ENCODE assay signal across 8 cellular contexts in the genomic region with DNA sequence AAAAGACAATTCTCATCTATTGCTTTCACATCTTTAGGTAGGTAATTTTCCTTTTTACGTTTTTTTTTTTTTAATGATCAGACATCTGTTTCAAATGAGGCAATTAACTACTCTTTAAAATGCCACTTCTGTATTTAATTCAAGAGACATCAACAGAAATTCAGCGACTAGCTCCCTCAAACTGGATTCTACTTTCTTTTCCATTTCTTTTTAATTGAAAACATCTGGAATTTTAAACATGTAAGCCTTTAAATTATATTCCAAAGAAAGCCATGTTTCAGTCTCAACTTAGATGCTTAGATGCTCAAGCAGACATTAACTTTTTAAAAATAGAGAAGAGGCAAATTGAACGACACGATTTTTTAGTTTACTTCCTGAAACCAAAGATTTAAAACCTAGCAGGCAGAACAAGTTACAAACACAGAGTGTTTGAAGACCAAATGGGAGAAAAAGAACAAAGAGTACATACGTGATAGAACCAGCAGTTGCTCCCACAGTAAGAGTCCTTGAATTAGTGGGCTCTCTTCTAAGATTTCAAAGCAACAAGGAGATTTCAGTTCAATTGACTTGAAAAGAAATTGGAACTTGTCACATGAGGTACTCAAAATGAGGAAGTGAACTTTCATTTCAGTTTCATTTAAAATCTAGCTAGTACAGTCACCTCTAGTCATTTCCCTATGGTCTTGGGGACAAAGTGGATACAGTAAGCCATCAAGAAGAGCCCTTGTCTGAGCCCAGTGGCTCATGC. TPM values are rescaled to one million over a fixed set of nuclear protein-coding genes. Genes with fewer than 3 reads are reported as not detected.
DNase-seq lines count a peak whose midpoint lies in the region; ATAC-seq and TF ChIP-seq lines count a peak whose summit lies in the region.

A gene (minus strand): TSS at position 550 of the 748 bp plus-strand sequence. CDS start 1,015 bp downstream, outside the sequence.

- peak within 1 kb of the TSS; percentile 92 for H3K27ac Mint-ChIP-seq in activated CD4-positive, alpha-beta T cell treated with anti-CD3 and anti-CD28 coated beads, Interleukin-2, amount 10 ng/mL, durations not matched to agents 7 days and 5 days
- H3K27ac Mint-ChIP-seq in chondrocyte (ENCODE audit: unreplicated experiment): peak within 1 kb of the TSS; percentile 50

- H3K4me3 ChIP-seq in OCI-LY3 (ENCODE audit: low read length) (peak within 1 kb of the TSS; percentile 82), mononuclear cell (ENCODE audit: low read length) (peak within 1 kb of the TSS; percentile 73)

- H3K9me3 Mint-ChIP-seq in activated CD4-positive, alpha-beta T cell treated with anti-CD3 and anti-CD28 coated beads, Interleukin-2, amount 10 ng/mL, durations not matched to agents 7 days and 5 days: peaks cover 5% of the 10 kb centered on the region
- peaks cover 2% of the 10 kb centered on the region for H3K9me3 Mint-ChIP-seq in chondrocyte (ENCODE audit: low read depth)

- peaks cover 40% of the 10 kb centered on the region for H3K4me1 ChIP-seq in OCI-LY3 (ENCODE audit: low read length)
- peaks cover 33% of the 10 kb centered on the region for H3K4me1 ChIP-seq in mononuclear cell (ENCODE audit: insufficient read depth, low read length)

- intact Hi-C loops in posterior cingulate gyrus (cut with DNase I): no loop called here

- H3K27me3 ChIP-seq in OCI-LY3 (ENCODE audit: low read depth, low read length) (no peaks in the 10 kb centered on the region), mononuclear cell (ENCODE audit: insufficient read depth, low read length) (no peaks in the 10 kb centered on the region)

- peaks cover 36% of the 10 kb centered on the region for H3K36me3 Mint-ChIP-seq in activated CD4-positive, alpha-beta T cell treated with anti-CD3 and anti-CD28 coated beads, Interleukin-2, amount 10 ng/mL, durations not matched to agents 7 days and 5 days (ENCODE audit: low read depth)
- no peaks in the 10 kb centered on the region for H3K36me3 Mint-ChIP-seq in chondrocyte (ENCODE audit: low read depth)

- CTCF ChIA-PET in activated CD4-positive, alpha-beta T cell treated with anti-CD3 and anti-CD28 coated beads, Interleukin-2, amount 10 ng/mL, durations not matched to agents 7 days and 5 days (lab: Charles Lee): interaction anchor here (0.8 to 1.1 kb wide), 3 partner anchors 10 to 30 kb away, joined by 3 read pairs; no protein-coding TSS in a partner anchor

- peaks cover 4% of the 10 kb centered on the region for H3K27me3 Mint-ChIP-seq in activated CD4-positive, alpha-beta T cell treated with anti-CD3 and anti-CD28 coated beads, Interleukin-2, amount 10 ng/mL, durations not matched to agents 7 days and 5 days
- no peaks in the 10 kb centered on the region for H3K27me3 Mint-ChIP-seq in chondrocyte (ENCODE audit: low read depth)

- peak within 1 kb of the TSS; percentile 97 for H3K27ac ChIP-seq in OCI-LY3 (ENCODE audit: low read length)

- peak; percentile 18 for DNase-seq in activated CD4-positive, alpha-beta T cell treated with anti-CD3 and anti-CD28 coated beads, Interleukin-2, amount 10 ng/mL, durations not matched to agents 7 days and 5 days
- DNase-seq in activated CD4-positive, alpha-beta T cell treated with anti-CD3 and anti-CD28 coated beads for 4 hours: no peak
- DNase-seq in chondrocyte (ENCODE audit: low spot score) (no peak), posterior cingulate gyrus (no peak), NCI-H748 (lab: John Stamatoyannopoulos, UW; ENCODE audit: unreplicated experiment) (no peak)

- H3K4me2 ChIP-seq in OCI-LY3 (ENCODE audit: low read length): peak within 1 kb of the TSS; percentile 95

- H3K79me2 ChIP-seq in OCI-LY3 (ENCODE audit: low read length): peaks cover 50% of the 10 kb centered on the region

- POLR2A ChIA-PET in activated CD4-positive, alpha-beta T cell treated with anti-CD3 and anti-CD28 coated beads, Interleukin-2, amount 10 ng/mL, durations not matched to agents 7 days and 5 days (lab: Charles Lee): no interaction called here

- H2AFZ ChIP-seq in OCI-LY3 (ENCODE audit: low read depth, low read length): peak within 1 kb of the TSS; percentile 12; the same call in 1 of the 2 replicates

- H3K36me3 ChIP-seq in OCI-LY3 (replicated peaks; ENCODE audit: low read depth, low read length): peaks cover 31% of the 10 kb centered on the region

- peak within 1 kb of the TSS; percentile 88 for H3K4me3 Mint-ChIP-seq in activated CD4-positive, alpha-beta T cell treated with anti-CD3 and anti-CD28 coated beads, Interleukin-2, amount 10 ng/mL, durations not matched to agents 7 days and 5 days
- H3K4me3 Mint-ChIP-seq in chondrocyte (ENCODE audit: unreplicated experiment): peak within 1 kb of the TSS; percentile 20

- peaks cover 37% of the 10 kb centered on the region for H3K4me1 Mint-ChIP-seq in activated CD4-positive, alpha-beta T cell treated with anti-CD3 and anti-CD28 coated beads, Interleukin-2, amount 10 ng/mL, durations not matched to agents 7 days and 5 days
- H3K4me1 Mint-ChIP-seq in chondrocyte (ENCODE audit: low read depth): peaks cover 18% of the 10 kb centered on the region

- no peaks in the 10 kb centered on the region for H3K9me3 ChIP-seq in OCI-LY3 (ENCODE audit: insufficient read depth, low read length)
- no peaks in the 10 kb centered on the region for H3K9me3 ChIP-seq in mononuclear cell (ENCODE audit: low read depth, low read length)

- peak within 1 kb of the TSS; percentile 93 for H3K9ac ChIP-seq in OCI-LY3 (ENCODE audit: low read length)

- peaks cover 20% of the 10 kb centered on the region for H4K20me1 ChIP-seq in OCI-LY3 (ENCODE audit: insufficient read depth, low read length)

- ATAC-seq in HG02852 (IDR thresholded peaks at IDR 0.05; ENCODE audit: unreplicated experiment): peak; percentile 85

- TF ChIP-seq CTCF in OCI-LY3 (IDR thresholded peaks at IDR 0.05; ENCODE audit: low read depth, low read length) (no peak), chondrocyte (IDR thresholded peaks at IDR 0.05) (no peak)

RNA-seq across cellular contexts. Expression of the gene that starts here (rescaled TPM):
- 100 to 1,000 TPM; 111 to 117 TPM for total RNA-seq in activated CD4-positive, alpha-beta T cell treated with anti-CD3 and anti-CD28 coated beads, Interleukin-2, amount 10 ng/mL, durations not matched to agents 7 days and 5 days
- total RNA-seq in chondrocyte: 0.79 to 1.5 TPM (median 1.4 TPM) in 3 replicates
- total RNA-seq in mononuclear cell: 1,898 TPM

Comparison
In these comparisons a context has a peak if more than half of its experiments do, and no peak if none do; other contexts are left out.
1. RNA of the gene that starts here (total RNA-seq): 1,898 TPM in mononuclear cell (single experiment) and 111 to 117 TPM in activated CD4-positive, alpha-beta T cell treated with anti-CD3 and anti-CD28 coated beads, Interleukin-2, amount 10 ng/mL, durations not matched to agents 7 days and 5 days; 0.79 to 1.5 TPM in chondrocyte; every median in the first group is over 10 times any median in the second.
2. RNA of the gene that starts here (total RNA-seq): 1,898 TPM in mononuclear cell (single experiment); 111 to 117 TPM in activated CD4-positive, alpha-beta T cell treated with anti-CD3 and anti-CD28 coated beads, Interleukin-2, amount 10 ng/mL, durations not matched to agents 7 days and 5 days; every median in the first group is over 10 times any median in the second.